Comparison of ENCODE assay signal across 1 cellular context in the genomic region with DNA sequence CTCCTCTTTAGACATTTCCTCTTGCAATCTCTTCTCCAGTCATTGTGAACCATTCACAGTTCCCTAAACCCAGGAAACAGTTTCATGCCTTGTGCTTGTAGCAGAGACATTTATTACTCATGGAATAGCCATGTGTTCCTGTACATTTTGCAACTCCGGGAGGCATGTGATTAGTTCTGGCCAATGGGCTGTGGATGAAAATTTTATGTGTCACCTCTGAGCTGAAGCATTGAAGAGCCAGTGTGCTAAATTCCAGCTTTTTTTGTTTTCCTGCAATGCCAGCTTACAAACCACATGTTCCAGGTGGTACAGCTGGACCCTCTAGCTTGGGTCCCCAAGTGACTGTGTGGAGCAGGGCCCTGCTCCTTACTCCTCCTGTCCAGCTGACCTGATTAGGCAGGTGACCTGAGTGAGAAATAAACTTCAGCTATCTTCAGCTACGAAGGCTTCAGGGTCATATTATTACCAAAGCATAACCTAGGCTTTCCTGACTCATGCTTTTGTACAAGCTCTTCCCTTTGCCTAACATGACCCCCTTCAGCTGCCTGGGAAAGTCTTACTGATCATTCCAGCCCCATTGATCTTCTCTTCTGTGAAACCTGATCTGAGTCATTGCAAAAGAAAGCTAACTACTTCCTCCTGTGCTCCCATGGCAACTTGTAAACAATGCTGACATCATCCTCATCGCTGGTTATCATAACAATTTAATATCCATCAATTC.
TF ChIP-seq lines count a peak whose summit lies in the region.

No MANE protein-coding gene starts in this region.

TF ChIP-seq in HepG2, 621 proteins besides CTCF, POLR2A, EP300 and RAD21 (continued from another document and continues in another):
- TF ChIP-seq, protein P1, sequence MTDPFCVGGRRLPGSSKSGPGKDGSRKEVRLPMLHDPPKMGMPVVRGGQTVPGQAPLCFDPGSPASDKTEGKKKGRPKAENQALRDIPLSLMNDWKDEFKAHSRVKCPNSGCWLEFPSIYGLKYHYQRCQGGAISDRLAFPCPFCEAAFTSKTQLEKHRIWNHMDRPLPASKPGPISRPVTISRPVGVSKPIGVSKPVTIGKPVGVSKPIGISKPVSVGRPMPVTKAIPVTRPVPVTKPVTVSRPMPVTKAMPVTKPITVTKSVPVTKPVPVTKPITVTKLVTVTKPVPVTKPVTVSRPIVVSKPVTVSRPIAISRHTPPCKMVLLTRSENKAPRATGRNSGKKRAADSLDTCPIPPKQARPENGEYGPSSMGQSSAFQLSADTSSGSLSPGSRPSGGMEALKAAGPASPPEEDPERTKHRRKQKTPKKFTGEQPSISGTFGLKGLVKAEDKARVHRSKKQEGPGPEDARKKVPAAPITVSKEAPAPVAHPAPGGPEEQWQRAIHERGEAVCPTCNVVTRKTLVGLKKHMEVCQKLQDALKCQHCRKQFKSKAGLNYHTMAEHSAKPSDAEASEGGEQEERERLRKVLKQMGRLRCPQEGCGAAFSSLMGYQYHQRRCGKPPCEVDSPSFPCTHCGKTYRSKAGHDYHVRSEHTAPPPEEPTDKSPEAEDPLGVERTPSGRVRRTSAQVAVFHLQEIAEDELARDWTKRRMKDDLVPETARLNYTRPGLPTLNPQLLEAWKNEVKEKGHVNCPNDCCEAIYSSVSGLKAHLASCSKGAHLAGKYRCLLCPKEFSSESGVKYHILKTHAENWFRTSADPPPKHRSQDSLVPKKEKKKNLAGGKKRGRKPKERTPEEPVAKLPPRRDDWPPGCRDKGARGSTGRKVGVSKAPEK (CRISPR knock-in tag; IDR thresholded peaks at IDR 0.05; ENCODE audit: borderline replicate concordance), result no peak
- no peak for TF ChIP-seq ZNF10 (CRISPR knock-in tag; IDR thresholded peaks at IDR 0.05; ENCODE audit: borderline replicate concordance, low read depth)
- no peak for TF ChIP-seq GLI4 (CRISPR knock-in tag; IDR thresholded peaks at IDR 0.05; ENCODE audit: borderline replicate concordance)
- TF ChIP-seq ZSCAN31 (CRISPR knock-in tag; IDR thresholded peaks at IDR 0.05; ENCODE audit: low read depth), result no peak
- no peak for TF ChIP-seq ZNF782 (CRISPR knock-in tag; IDR thresholded peaks at IDR 0.05; ENCODE audit: borderline replicate concordance)
- TF ChIP-seq KDM3A (CRISPR knock-in tag; IDR thresholded peaks at IDR 0.05; ENCODE audit: low read depth), result no peak; the same call in 1 of the 2 replicates
- no peak for TF ChIP-seq CAMTA2 (CRISPR knock-in tag; IDR thresholded peaks at IDR 0.05; ENCODE audit: borderline replicate concordance)
- peak; percentile 47 for TF ChIP-seq SALL2 (CRISPR knock-in tag; IDR thresholded peaks at IDR 0.05)
- no peak for TF ChIP-seq BRCA1 (CRISPR knock-in tag; IDR thresholded peaks at IDR 0.05)
- TF ChIP-seq, protein P2, sequence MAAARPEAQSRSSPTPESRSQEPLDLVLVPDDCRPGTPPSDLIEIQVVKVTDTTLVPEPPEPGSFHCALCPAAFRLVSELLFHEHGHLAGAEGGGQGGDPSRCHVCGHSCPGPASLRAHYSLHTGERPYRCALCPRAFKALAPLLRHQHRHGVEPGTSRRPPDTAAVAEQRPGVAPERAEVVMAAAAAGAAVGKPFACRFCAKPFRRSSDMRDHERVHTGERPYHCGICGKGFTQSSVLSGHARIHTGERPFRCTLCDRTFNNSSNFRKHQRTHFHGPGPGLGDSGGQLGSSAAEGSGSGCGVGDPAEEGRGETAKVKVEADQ (CRISPR knock-in tag; IDR thresholded peaks at IDR 0.05; ENCODE audit: borderline replicate concordance), result peak; percentile 80
- TF ChIP-seq SMAD3 (CRISPR knock-in tag; IDR thresholded peaks at IDR 0.05), result 0 out of 2 replicates have a peak, but pooled peaks have one; percentile 60
- TF ChIP-seq, protein P3, sequence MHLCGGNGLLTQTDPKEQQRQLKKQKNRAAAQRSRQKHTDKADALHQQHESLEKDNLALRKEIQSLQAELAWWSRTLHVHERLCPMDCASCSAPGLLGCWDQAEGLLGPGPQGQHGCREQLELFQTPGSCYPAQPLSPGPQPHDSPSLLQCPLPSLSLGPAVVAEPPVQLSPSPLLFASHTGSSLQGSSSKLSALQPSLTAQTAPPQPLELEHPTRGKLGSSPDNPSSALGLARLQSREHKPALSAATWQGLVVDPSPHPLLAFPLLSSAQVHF (CRISPR knock-in tag; IDR thresholded peaks at IDR 0.05), result no peak
- TF ChIP-seq FOXA3 (CRISPR knock-in tag; IDR thresholded peaks at IDR 0.05), result peak; percentile 89
- TF ChIP-seq ZNF354B (CRISPR knock-in tag; IDR thresholded peaks at IDR 0.05), result 0 out of 2 replicates have a peak, but pooled peaks have one; percentile 76
- no peak; the same call in 1 of the 2 replicates for TF ChIP-seq ZNF766 (CRISPR knock-in tag; IDR thresholded peaks at IDR 0.05; ENCODE audit: borderline replicate concordance)
- peak; percentile 57; the same call in 1 of the 2 replicates for TF ChIP-seq MEIS2 (CRISPR knock-in tag; IDR thresholded peaks at IDR 0.05)
- TF ChIP-seq ZNF430 (CRISPR knock-in tag; IDR thresholded peaks at IDR 0.05), result 0 out of 2 replicates have a peak, but pooled peaks have one; percentile 46
- TF ChIP-seq FLYWCH1 (CRISPR knock-in tag; IDR thresholded peaks at IDR 0.05), result no peak
- TF ChIP-seq, protein P4, sequence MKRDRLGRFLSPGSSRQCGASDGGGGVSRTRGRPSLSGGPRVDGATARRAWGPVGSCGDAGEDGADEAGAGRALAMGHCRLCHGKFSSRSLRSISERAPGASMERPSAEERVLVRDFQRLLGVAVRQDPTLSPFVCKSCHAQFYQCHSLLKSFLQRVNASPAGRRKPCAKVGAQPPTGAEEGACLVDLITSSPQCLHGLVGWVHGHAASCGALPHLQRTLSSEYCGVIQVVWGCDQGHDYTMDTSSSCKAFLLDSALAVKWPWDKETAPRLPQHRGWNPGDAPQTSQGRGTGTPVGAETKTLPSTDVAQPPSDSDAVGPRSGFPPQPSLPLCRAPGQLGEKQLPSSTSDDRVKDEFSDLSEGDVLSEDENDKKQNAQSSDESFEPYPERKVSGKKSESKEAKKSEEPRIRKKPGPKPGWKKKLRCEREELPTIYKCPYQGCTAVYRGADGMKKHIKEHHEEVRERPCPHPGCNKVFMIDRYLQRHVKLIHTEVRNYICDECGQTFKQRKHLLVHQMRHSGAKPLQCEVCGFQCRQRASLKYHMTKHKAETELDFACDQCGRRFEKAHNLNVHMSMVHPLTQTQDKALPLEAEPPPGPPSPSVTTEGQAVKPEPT (CRISPR knock-in tag; IDR thresholded peaks at IDR 0.05; ENCODE audit: low read depth), result no peak
- no peak for TF ChIP-seq HNRNPL (IDR thresholded peaks at IDR 0.05; ENCODE audit: low read depth, low read length)
- TF ChIP-seq FOXK2 (IDR thresholded peaks at IDR 0.05), result no peak
- TF ChIP-seq TEAD3 (CRISPR knock-in tag; optimal IDR thresholded peaks at IDR 0.05; ENCODE audit: borderline replicate concordance), result peak; percentile 92
- TF ChIP-seq, protein P5, sequence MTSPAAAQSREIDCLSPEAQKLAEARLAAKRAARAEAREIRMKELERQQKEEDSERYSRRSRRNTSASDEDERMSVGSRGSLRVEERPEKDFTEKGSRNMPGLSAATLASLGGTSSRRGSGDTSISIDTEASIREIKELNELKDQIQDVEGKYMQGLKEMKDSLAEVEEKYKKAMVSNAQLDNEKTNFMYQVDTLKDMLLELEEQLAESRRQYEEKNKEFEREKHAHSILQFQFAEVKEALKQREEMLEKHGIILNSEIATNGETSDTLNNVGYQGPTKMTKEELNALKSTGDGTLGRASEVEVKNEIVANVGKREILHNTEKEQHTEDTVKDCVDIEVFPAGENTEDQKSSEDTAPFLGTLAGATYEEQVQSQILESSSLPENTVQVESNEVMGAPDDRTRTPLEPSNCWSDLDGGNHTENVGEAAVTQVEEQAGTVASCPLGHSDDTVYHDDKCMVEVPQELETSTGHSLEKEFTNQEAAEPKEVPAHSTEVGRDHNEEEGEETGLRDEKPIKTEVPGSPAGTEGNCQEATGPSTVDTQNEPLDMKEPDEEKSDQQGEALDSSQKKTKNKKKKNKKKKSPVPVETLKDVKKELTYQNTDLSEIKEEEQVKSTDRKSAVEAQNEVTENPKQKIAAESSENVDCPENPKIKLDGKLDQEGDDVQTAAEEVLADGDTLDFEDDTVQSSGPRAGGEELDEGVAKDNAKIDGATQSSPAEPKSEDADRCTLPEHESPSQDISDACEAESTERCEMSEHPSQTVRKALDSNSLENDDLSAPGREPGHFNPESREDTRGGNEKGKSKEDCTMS (CRISPR knock-in tag; conservative IDR thresholded peaks at IDR 0.05), result no peak
- TF ChIP-seq SP1 (IDR thresholded peaks at IDR 0.05), result no peak
- TF ChIP-seq SP1 (CRISPR knock-in tag; IDR thresholded peaks at IDR 0.05), result no peak
- TF ChIP-seq ZFX (CRISPR knock-in tag; IDR thresholded peaks at IDR 0.05; ENCODE audit: low read depth), result no peak
- TF ChIP-seq ZNF101 (CRISPR knock-in tag; IDR thresholded peaks at IDR 0.05; ENCODE audit: borderline replicate concordance, low read depth), result no peak
- TF ChIP-seq PHF8 (CRISPR knock-in tag; IDR thresholded peaks at IDR 0.05), result no peak
- TF ChIP-seq ZNF451 (CRISPR knock-in tag; IDR thresholded peaks at IDR 0.05), result no peak
- TF ChIP-seq SRSF9 (IDR thresholded peaks at IDR 0.05; ENCODE audit: borderline replicate concordance, insufficient read depth, low read depth, low read length, poor library complexity, severe bottlenecking), result no peak
- TF ChIP-seq IRX3 (CRISPR knock-in tag; IDR thresholded peaks at IDR 0.05; ENCODE audit: borderline replicate concordance, low read depth), result 0 out of 2 replicates have a peak, but pooled peaks have one; percentile 47
- no peak for TF ChIP-seq THYN1 (CRISPR knock-in tag; IDR thresholded peaks at IDR 0.05; ENCODE audit: borderline replicate concordance, low read depth)
- TF ChIP-seq GTF3A (CRISPR knock-in tag; conservative IDR thresholded peaks at IDR 0.05), result no peak
- TF ChIP-seq CBX2 (IDR thresholded peaks at IDR 0.05; ENCODE audit: low read depth, low read length), result no peak
- TF ChIP-seq CBX2 (CRISPR knock-in tag; IDR thresholded peaks at IDR 0.05; ENCODE audit: low read depth), result no peak
- peak; percentile 81; the same call in 1 of the 2 replicates for TF ChIP-seq SOX5 (CRISPR knock-in tag; IDR thresholded peaks at IDR 0.05; ENCODE audit: borderline replicate concordance)
- TF ChIP-seq, protein P6, sequence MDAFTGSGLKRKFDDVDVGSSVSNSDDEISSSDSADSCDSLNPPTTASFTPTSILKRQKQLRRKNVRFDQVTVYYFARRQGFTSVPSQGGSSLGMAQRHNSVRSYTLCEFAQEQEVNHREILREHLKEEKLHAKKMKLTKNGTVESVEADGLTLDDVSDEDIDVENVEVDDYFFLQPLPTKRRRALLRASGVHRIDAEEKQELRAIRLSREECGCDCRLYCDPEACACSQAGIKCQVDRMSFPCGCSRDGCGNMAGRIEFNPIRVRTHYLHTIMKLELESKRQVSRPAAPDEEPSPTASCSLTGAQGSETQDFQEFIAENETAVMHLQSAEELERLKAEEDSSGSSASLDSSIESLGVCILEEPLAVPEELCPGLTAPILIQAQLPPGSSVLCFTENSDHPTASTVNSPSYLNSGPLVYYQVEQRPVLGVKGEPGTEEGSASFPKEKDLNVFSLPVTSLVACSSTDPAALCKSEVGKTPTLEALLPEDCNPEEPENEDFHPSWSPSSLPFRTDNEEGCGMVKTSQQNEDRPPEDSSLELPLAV (CRISPR knock-in tag; conservative IDR thresholded peaks at IDR 0.05; ENCODE audit: low read depth), result no peak
- peak; percentile 56; the same call in 1 of the 2 replicates for TF ChIP-seq TGIF2 (CRISPR knock-in tag; IDR thresholded peaks at IDR 0.05)
- no peak for TF ChIP-seq CHD2 (IDR thresholded peaks at IDR 0.05; ENCODE audit: low read depth, low read length)
- peak; percentile 95 for TF ChIP-seq MED13 (CRISPR knock-in tag; IDR thresholded peaks at IDR 0.05)
- no peak for TF ChIP-seq NFE2 (CRISPR knock-in tag; IDR thresholded peaks at IDR 0.05)
- no peak for TF ChIP-seq ZNF563 (CRISPR knock-in tag; IDR thresholded peaks at IDR 0.05)
- TF ChIP-seq SAFB2 (CRISPR knock-in tag; IDR thresholded peaks at IDR 0.05; ENCODE audit: borderline replicate concordance, low read depth), result no peak
- TF ChIP-seq, protein P7, sequence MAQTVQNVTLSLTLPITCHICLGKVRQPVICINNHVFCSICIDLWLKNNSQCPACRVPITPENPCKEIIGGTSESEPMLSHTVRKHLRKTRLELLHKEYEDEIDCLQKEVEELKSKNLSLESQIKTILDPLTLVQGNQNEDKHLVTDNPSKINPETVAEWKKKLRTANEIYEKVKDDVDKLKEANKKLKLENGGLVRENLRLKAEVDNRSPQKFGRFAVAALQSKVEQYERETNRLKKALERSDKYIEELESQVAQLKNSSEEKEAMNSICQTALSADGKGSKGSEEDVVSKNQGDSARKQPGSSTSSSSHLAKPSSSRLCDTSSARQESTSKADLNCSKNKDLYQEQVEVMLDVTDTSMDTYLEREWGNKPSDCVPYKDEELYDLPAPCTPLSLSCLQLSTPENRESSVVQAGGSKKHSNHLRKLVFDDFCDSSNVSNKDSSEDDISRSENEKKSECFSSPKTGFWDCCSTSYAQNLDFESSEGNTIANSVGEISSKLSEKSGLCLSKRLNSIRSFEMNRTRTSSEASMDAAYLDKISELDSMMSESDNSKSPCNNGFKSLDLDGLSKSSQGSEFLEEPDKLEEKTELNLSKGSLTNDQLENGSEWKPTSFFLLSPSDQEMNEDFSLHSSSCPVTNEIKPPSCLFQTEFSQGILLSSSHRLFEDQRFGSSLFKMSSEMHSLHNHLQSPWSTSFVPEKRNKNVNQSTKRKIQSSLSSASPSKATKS (CRISPR knock-in tag; IDR thresholded peaks at IDR 0.05), result no peak
- no peak for TF ChIP-seq ZNF839 (CRISPR knock-in tag; IDR thresholded peaks at IDR 0.05; ENCODE audit: borderline replicate concordance)
- TF ChIP-seq, protein P8, sequence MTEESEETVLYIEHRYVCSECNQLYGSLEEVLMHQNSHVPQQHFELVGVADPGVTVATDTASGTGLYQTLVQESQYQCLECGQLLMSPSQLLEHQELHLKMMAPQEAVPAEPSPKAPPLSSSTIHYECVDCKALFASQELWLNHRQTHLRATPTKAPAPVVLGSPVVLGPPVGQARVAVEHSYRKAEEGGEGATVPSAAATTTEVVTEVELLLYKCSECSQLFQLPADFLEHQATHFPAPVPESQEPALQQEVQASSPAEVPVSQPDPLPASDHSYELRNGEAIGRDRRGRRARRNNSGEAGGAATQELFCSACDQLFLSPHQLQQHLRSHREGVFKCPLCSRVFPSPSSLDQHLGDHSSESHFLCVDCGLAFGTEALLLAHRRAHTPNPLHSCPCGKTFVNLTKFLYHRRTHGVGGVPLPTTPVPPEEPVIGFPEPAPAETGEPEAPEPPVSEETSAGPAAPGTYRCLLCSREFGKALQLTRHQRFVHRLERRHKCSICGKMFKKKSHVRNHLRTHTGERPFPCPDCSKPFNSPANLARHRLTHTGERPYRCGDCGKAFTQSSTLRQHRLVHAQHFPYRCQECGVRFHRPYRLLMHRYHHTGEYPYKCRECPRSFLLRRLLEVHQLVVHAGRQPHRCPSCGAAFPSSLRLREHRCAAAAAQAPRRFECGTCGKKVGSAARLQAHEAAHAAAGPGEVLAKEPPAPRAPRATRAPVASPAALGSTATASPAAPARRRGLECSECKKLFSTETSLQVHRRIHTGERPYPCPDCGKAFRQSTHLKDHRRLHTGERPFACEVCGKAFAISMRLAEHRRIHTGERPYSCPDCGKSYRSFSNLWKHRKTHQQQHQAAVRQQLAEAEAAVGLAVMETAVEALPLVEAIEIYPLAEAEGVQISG (CRISPR knock-in tag; IDR thresholded peaks at IDR 0.05), result peak; percentile 40; the same call in 1 of the 2 replicates
